In the genomic region with DNA sequence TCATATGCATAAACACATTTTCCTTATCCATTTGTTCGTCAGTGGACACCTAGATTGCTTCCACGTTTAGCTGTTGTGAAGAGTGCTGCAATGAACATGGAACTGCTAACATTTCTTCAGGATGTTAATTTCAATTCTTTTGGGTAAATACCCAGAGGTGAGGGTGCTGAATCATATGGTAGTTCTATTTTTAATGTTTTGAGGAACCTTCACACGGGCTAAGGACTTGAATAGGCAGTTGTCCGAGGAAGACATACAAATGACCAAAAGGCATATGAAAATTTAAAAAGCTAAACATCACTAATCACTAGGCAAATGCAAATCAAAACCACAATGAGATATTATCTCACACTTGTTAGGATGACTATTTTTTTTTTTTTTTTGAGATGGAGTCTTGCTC, we compare ENCODE assay signal across 30 cellular contexts.
DNase-seq lines count a peak whose midpoint lies in the region; ATAC-seq and TF ChIP-seq lines count a peak whose summit lies in the region.
"Had no signal": no experiment of that assay in that cellular context is flagged by ENCODE, and none has a peak within 500 bp of the region (broad histone marks: within the 10 kb centered on the region; RNA-seq: fewer than 3 reads in every experiment).

No MANE protein-coding gene starts in this region.

- H3K79me2 ChIP-seq in DND-41 (ENCODE audit: insufficient read depth, low read length), result no peaks in the 10 kb centered on the region

- no peaks in the 10 kb centered on the region for H3K27me3 Mint-ChIP-seq in naive B cell
- H3K27me3 Mint-ChIP-seq: activated CD4-positive, alpha-beta memory T cell treated with anti-CD3 and anti-CD28 coated beads, Interleukin-2, amount 10 ng/mL, durations not matched to agents 7 days and 5 days had no signal

- H4K20me1 ChIP-seq in DND-41 (ENCODE audit: insufficient read depth, low read length), result no peaks in the 10 kb centered on the region

- TF ChIP-seq CTCF in DND-41 (IDR thresholded peaks at IDR 0.05; ENCODE audit: borderline replicate concordance, extremely low read depth, low read length, poor library complexity, severe bottlenecking) (no peak), RWPE1 (conservative IDR thresholded peaks at IDR 0.05; ENCODE audit: low read depth) (no peak), body of pancreas (IDR thresholded peaks at IDR 0.05) (no peak)

- H3K27ac ChIP-seq in DND-41 (ENCODE audit: low read length) (peak overlapping the region; percentile 22; the same call in 1 of the 2 replicates), RWPE1 (no peak overlapping the region), body of pancreas (no peak overlapping the region)
- H3K27ac ChIP-seq: GM23248, HL-60, thoracic aorta had no signal

- peaks cover 3 to 20% of the 10 kb centered on the region in 2 donors for H3K36me3 Mint-ChIP-seq in naive B cell

- H3K27me3 ChIP-seq in DND-41 (ENCODE audit: insufficient read depth, low read length, poor library complexity) (no peaks in the 10 kb centered on the region), body of pancreas (peaks cover 0 to 3% of the 10 kb centered on the region in 2 donors)
- H3K27me3 ChIP-seq: Peyer's patch had no signal

- no peak overlapping the region for H3K9ac ChIP-seq in DND-41 (ENCODE audit: low read depth, low read length)
- H3K9ac ChIP-seq: GM23248 had no signal

- CTCF ChIA-PET in RWPE1 (lab: Yijun Ruan, JAX), result no interaction called here

- TF ChIP-seq POLR2A in body of pancreas (IDR thresholded peaks at IDR 0.05), result no peak

- POLR2A ChIA-PET in RWPE1 (lab: Yijun Ruan, JAX; ENCODE audit: low non-redundant PET), result no interaction called here

- 37 to 39% methylated on average over 4 of the region's 4 CpGs for WGBS in body of pancreas, 2 donors

- H3K9me3 ChIP-seq in DND-41 (ENCODE audit: insufficient read depth, low read length, severe bottlenecking) (no peaks in the 10 kb centered on the region), body of pancreas (no peaks in the 10 kb centered on the region)
- H3K9me3 ChIP-seq: Peyer's patch, thoracic aorta had no signal

- no peak for ATAC-seq in DND-41 (ENCODE audit: insufficient read depth, low read depth)
- no peak for ATAC-seq in naive B cell (ENCODE audit: low read depth in 2 of 2)
- ATAC-seq in GM21723 (IDR thresholded peaks at IDR 0.05; ENCODE audit: unreplicated experiment), result no peak
- ATAC-seq in body of pancreas, result no peak

- H3K4me3 ChIP-seq in DND-41 (ENCODE audit: low read depth in 1 of 2, low read length in 2 of 2) (no peak overlapping the region), body of pancreas (no peak overlapping the region)
- H3K4me3 ChIP-seq: GM23248, Peyer's patch, thoracic aorta had no signal

- no peak overlapping the region for H2AFZ ChIP-seq in DND-41 (ENCODE audit: low read depth, low read length)
- H2AFZ ChIP-seq: GM23248 had no signal

- intact Hi-C loops in body of pancreas (cut with DNase I), result no loop called here

- DNase-seq in NOMO-1 treated with DMSO at 0.1 percent for 48 hours (lab: John Stamatoyannopoulos, UW; ENCODE audit: unreplicated experiment) (peak; percentile 39), NOMO-1 treated with dmso at 0.1 percent for 144 hours (lab: John Stamatoyannopoulos, UW; ENCODE audit: unreplicated experiment) (no peak), DND-41 (no peak), OCI-M1 (lab: John Stamatoyannopoulos, UW) (peak; percentile 19), naive B cell (no peak), RWPE1 (ENCODE audit: low spot score) (no peak), body of pancreas (no peak)
- DNase-seq: 8988T; activated CD4-positive, alpha-beta memory T cell treated with anti-CD3 and anti-CD28 coated beads, Interleukin-2, amount 10 ng/mL, durations not matched to agents 7 days and 5 days; activated CD4-positive, alpha-beta T cell treated with anti-CD3 and anti-CD28 coated beads for 1 hour; activated effector memory CD4-positive, alpha-beta T cell treated with Interleukin-2 at 50 U/mL for 16 hours; activated T-cell treated with anti-CD3 and anti-CD28 coated beads for 4 hours; COR-L47; DMS79; GF-D8; GM23248; HFFc6; NCI-H1105; NCI-H187 treated with DMSO at 0.1 percent for 48 hours; NCI-H2171 treated with DMSO at 0.1 percent for 48 hours; NCI-H510A treated with DMSO at 0.1 percent for 48 hours; NK-92 treated with Interleukin-12 subunit alpha and Interleukin-12 subunit beta, amount 100 ng/mL, for 24 hours; nucleus accumbens; Peyer's patch; stimulated activated CD4-positive, alpha-beta T cell treated with anti-CD3 and anti-CD28 coated beads, Interleukin-15, amount 100 ng/mL, for 24 hours; stimulated activated naive CD4-positive, alpha-beta T cell treated with Interleukin-2 at 50 U/mL for 16 hours; T-helper 1 cell had no signal

- H3K9me3 Mint-ChIP-seq in naive B cell, result no peaks in the 10 kb centered on the region
- H3K9me3 Mint-ChIP-seq: activated CD4-positive, alpha-beta memory T cell treated with anti-CD3 and anti-CD28 coated beads, Interleukin-2, amount 10 ng/mL, durations not matched to agents 7 days and 5 days; HFFc6 had no signal

- H3K4me2 ChIP-seq in DND-41 (ENCODE audit: insufficient read depth, low read length), result no peak overlapping the region

- peak overlapping the region; percentile 72 to 94 (median 84) for H3K27ac Mint-ChIP-seq in naive B cell
- H3K27ac Mint-ChIP-seq: activated CD4-positive, alpha-beta memory T cell treated with anti-CD3 and anti-CD28 coated beads, Interleukin-2, amount 10 ng/mL, durations not matched to agents 7 days and 5 days; HFFc6 had no signal

- H3K4me1 ChIP-seq in DND-41 (ENCODE audit: insufficient read depth, low read length), result peaks cover 51% of the 10 kb centered on the region
- no peaks in the 10 kb centered on the region for H3K4me1 ChIP-seq in body of pancreas

- peak overlapping the region; percentile 15 to 78 (median 64) for H3K4me3 Mint-ChIP-seq in naive B cell
- H3K4me3 Mint-ChIP-seq: activated CD4-positive, alpha-beta memory T cell treated with anti-CD3 and anti-CD28 coated beads, Interleukin-2, amount 10 ng/mL, durations not matched to agents 7 days and 5 days; HFFc6 had no signal

- H3K36me3 ChIP-seq in DND-41 (ENCODE audit: insufficient read depth, low read length) (no peaks in the 10 kb centered on the region; the same call in 1 of the 2 replicates), body of pancreas (replicated peaks in 1 of 2; ENCODE audit: insufficient read depth in 1 of 2, low read depth in 2 of 2) (no peaks in the 10 kb centered on the region)
- H3K36me3 ChIP-seq: Peyer's patch, thoracic aorta had no signal

- H3K4me1 Mint-ChIP-seq in naive B cell, result peaks cover 75 to 95% (median 90%) of the 10 kb centered on the region in 3 donors

Comparison
In these comparisons a context has a peak if more than half of its experiments do, and no peak if none do; other contexts are left out.
1. DNase-seq: peak in NOMO-1 treated with DMSO at 0.1 percent for 48 hours (single experiment) and OCI-M1 (single experiment); none in NOMO-1 treated with dmso at 0.1 percent for 144 hours (single experiment), DND-41 (single experiment), naive B cell (single experiment), RWPE1 (single experiment) and body of pancreas (0 of 4).